In the genomic region with DNA sequence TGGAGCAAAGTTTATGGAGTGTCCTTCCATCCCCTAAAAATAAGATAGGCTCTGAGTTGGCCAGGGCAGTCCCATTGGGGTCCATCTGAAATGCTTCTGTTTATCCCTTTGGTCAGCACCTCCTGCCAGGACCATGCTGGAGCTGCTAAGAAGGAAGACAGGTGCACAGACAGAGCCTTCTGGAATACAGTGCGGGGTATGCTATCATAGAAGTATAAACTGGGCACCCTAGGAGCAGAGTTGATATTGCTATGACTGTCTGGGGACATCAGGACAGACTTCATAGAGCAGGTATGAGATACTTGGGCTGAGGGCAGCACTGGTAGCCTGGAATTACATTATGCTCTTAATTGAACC, we compare ENCODE assay signal across 1 cellular context.
TF ChIP-seq lines count a peak whose summit lies in the region.

No MANE protein-coding gene starts in this region.

TF ChIP-seq in H1, 55 proteins besides CTCF, POLR2A, EP300 and RAD21 (continued from another document):
- no peak for TF ChIP-seq CTBP2 (IDR thresholded peaks at IDR 0.05; ENCODE audit: borderline replicate concordance, insufficient read depth, insufficient read length, low read length)
- TF ChIP-seq BCL11A (IDR thresholded peaks at IDR 0.05; ENCODE audit: low read depth in 2 of 2, low read length in 2 of 2), result no peak
- TF ChIP-seq SAP30 (IDR thresholded peaks at IDR 0.05; ENCODE audit: insufficient read depth, insufficient replicate concordance, low read length), result no peak
- TF ChIP-seq RFX5 (IDR thresholded peaks at IDR 0.05; ENCODE audit: borderline replicate concordance, low read depth, low read length), result no peak
- TF ChIP-seq YY1 (IDR thresholded peaks at IDR 0.05; ENCODE audit: low read depth, low read length), result no peak
- TF ChIP-seq SP4 (IDR thresholded peaks at IDR 0.05; ENCODE audit: low read length), result no peak
- TF ChIP-seq SRF (IDR thresholded peaks at IDR 0.05; ENCODE audit: low read depth, low read length), result no peak
- no peak for TF ChIP-seq GTF2F1 (IDR thresholded peaks at IDR 0.05; ENCODE audit: borderline replicate concordance, low read depth, low read length)
- no peak for TF ChIP-seq HDAC2 (IDR thresholded peaks at IDR 0.05; ENCODE audit: borderline replicate concordance in 1 of 2, low read depth in 2 of 2, low read length in 2 of 2)
- no peak for TF ChIP-seq EGR1 (IDR thresholded peaks at IDR 0.05; ENCODE audit: borderline replicate concordance, low read depth, low read length)
